ENCODE assay signal across 14 cellular contexts in the genomic region with DNA sequence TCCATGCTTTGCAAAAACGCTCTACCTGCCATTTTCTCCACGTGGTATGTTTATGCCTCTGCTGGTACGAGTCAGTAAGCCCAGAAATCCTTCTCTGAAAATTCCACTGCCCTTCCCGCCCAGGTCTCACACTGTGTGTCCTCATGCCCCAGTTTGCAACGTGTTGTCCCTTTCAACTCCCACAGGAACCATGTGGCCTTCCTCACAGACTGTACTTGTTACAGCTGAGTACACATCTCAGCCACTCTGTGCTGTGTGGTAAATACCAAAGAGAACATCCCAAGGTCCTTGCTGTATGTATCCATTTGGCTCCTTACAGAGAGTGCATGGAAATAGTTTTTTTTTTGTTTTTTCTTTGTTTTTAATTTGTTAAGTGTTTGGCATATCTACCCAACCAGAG.
"Had no signal": no experiment of that assay in that cellular context is flagged by ENCODE, and none has a peak within 500 bp of the region (broad histone marks: within the 10 kb centered on the region; RNA-seq: fewer than 3 reads in every experiment).

No MANE protein-coding gene starts in this region.

- H3K4me3 Mint-ChIP-seq: T-helper 1 cell treated with Interleukin-12 subunit alpha and Interleukin-12 subunit beta and Interleukin-4 antibody, amounts not matched to agents 30 μg/mL and 1 μg/mL, for 36 hours had no signal

- H3K4me3 ChIP-seq: coronary artery, gastroesophageal sphincter, pancreas, right atrium auricular region, thoracic aorta had no signal

- H3K4me1 ChIP-seq: gastroesophageal sphincter, pancreas, right atrium auricular region had no signal

- H3K9me3 ChIP-seq: gastroesophageal sphincter, pancreas, right atrium auricular region, thoracic aorta had no signal

- H3K9me3 Mint-ChIP-seq: T-helper 1 cell treated with Interleukin-12 subunit alpha and Interleukin-12 subunit beta and Interleukin-4 antibody, amounts not matched to agents 30 μg/mL and 1 μg/mL, for 36 hours had no signal

- H3K36me3 ChIP-seq: pancreas had no signal

- H3K27me3 ChIP-seq: gastroesophageal sphincter, pancreas, right atrium auricular region had no signal

- H3K27ac Mint-ChIP-seq: T-helper 1 cell treated with Interleukin-12 subunit alpha and Interleukin-12 subunit beta and Interleukin-4 antibody, amounts not matched to agents 30 μg/mL and 1 μg/mL, for 36 hours had no signal

- H3K27ac ChIP-seq: coronary artery, gastroesophageal sphincter, pancreas, right atrium auricular region, thoracic aorta had no signal

- DNase-seq: activated CD4-positive, alpha-beta T cell treated with anti-CD3 and anti-CD28 coated beads, Interleukin-2, amount 50 U/mL, for 1 hour; activated effector memory CD4-positive, alpha-beta T cell treated with anti-CD3 and anti-CD28 coated beads, Interleukin-2, amount 50 U/mL, for 16 hours; effector CD8-positive, alpha-beta T cell; islet precursor cell; mammary epithelial cell; pancreas; stimulated activated naive CD8-positive, alpha-beta T cell treated with anti-CD3 and anti-CD28 coated beads, Interleukin-15, Interleukin-2, amounts not matched to agents 100 U/mL and 50 U/mL, for 24 hours had no signal

- ATAC-seq: gastroesophageal sphincter; left lobe of liver; SK-N-SH treated with all-trans-retinoic acid at 6 μM for 48 hours; stimulated activated naive CD8-positive, alpha-beta T cell treated with anti-CD3 and anti-CD28 coated beads, Interleukin-15, Interleukin-2, amounts not matched to agents 100 U/mL and 50 U/mL, for 24 hours had no signal
